26 cellular contexts compared by ENCODE assay signal in the genomic region with DNA sequence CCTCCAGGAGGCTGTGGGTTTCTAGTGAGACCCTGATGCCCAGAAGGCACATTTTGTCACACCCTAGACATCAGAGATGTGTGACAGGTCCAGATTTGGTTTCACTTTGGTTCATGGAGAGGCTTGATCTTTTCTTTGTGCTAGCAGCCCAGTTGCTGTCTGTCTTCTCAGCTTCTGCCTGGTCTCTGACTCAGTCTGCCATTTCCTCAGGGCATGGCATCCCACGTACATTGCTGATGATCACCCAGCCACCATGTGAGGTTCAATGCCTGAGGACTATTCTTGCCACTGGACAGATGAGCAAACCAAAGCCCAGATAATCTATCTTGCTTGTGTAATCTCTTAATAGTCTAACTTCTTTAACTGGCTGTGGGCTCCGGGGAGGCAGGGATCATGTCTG.
DNase-seq lines count a peak whose midpoint lies in the region; ATAC-seq and TF ChIP-seq lines count a peak whose summit lies in the region.
"Had no signal": no experiment of that assay in that cellular context is flagged by ENCODE, and none has a peak within 500 bp of the region (broad histone marks: within the 10 kb centered on the region; RNA-seq: fewer than 3 reads in every experiment).

No MANE protein-coding gene starts in this region.

- no peak overlapping the region for H3K4me3 ChIP-seq in IMR-90 (ENCODE audit: insufficient read depth, low read depth, low read length)
- H3K4me3 ChIP-seq: colonic mucosa, GM12878, sigmoid colon, transverse colon had no signal

- peaks cover 0 to 14% (median 9%) of the 10 kb centered on the region in 9 donors for H3K9me3 Mint-ChIP-seq in naive thymus-derived CD8-positive, alpha-beta T cell
- H3K9me3 Mint-ChIP-seq: activated CD8-positive, alpha-beta T cell treated with anti-CD3 and anti-CD28 coated beads for 36 hours; activated naive CD4-positive, alpha-beta T cell treated with anti-CD3 and anti-CD28 coated beads for 36 hours had no signal

- peaks cover 0 to 7% (median 0%) of the 10 kb centered on the region in 3 donors for H3K36me3 Mint-ChIP-seq in naive thymus-derived CD8-positive, alpha-beta T cell
- H3K36me3 Mint-ChIP-seq: stimulated activated naive B cell treated with anti-CD40 and anti-IgM and Interleukin-4, amounts not matched to agents 10 μg/mL and 1 μg/mL and 100 μg/mL, for 72 hours had no signal

- H2AK9ac ChIP-seq in IMR-90 (replicated peaks; ENCODE audit: low read depth, low read length, poor library complexity), result no peak overlapping the region

- POLR2A ChIA-PET in IMR-90 (lab: Charles Lee; ENCODE audit: unreplicated experiment), result no interaction called here
- POLR2A ChIA-PET in naive thymus-derived CD8-positive, alpha-beta T cell (lab: Charles Lee), result no interaction called here

- no peak overlapping the region for H2AK5ac ChIP-seq in IMR-90 (ENCODE audit: low read depth, low read length)

- no peaks in the 10 kb centered on the region for H4K20me1 ChIP-seq in IMR-90 (ENCODE audit: insufficient read depth, low read length)

- H4K5ac ChIP-seq in IMR-90 (ENCODE audit: low read depth, low read length), result no peak overlapping the region

- no peak overlapping the region for H3K14ac ChIP-seq in IMR-90 (replicated peaks; ENCODE audit: low read depth, low read length)

- no peak for TF ChIP-seq RAD21 in IMR-90 (IDR thresholded peaks at IDR 0.05; ENCODE audit: low read length)

- in situ Hi-C loops in IMR-90 (cut with MboI; ENCODE audit: low sequenced_read_pairs) (no loop called here), SK-MEL-5 (cut with HindIII; ENCODE audit: low pct_unique_long_range_greater_than_20kb, low sequenced_read_pairs) (no loop called here), G401 (cut with HindIII; ENCODE audit: low sequenced_read_pairs) (no loop called here)

- peaks cover 5 to 27% (median 10%) of the 10 kb centered on the region in 5 donors for H3K27me3 Mint-ChIP-seq in naive thymus-derived CD8-positive, alpha-beta T cell

- no peak overlapping the region for H3K18ac ChIP-seq in IMR-90 (ENCODE audit: low read depth, low read length)

- no peak overlapping the region for H3K27ac Mint-ChIP-seq in naive thymus-derived CD8-positive, alpha-beta T cell
- H3K27ac Mint-ChIP-seq: activated CD8-positive, alpha-beta T cell treated with anti-CD3 and anti-CD28 coated beads for 36 hours; activated naive CD4-positive, alpha-beta T cell treated with anti-CD3 and anti-CD28 coated beads for 36 hours; naive thymus-derived CD4-positive, alpha-beta T cell; stimulated activated naive B cell treated with anti-CD40 and anti-IgM and Interleukin-4, amounts not matched to agents 10 μg/mL and 1 μg/mL and 100 μg/mL, for 72 hours; T-cell had no signal

- dilution Hi-C loops in IMR-90 (cut with HindIII; ENCODE audit: low sequenced_read_pairs, unreplicated experiment), result no loop called here

- no peaks in the 10 kb centered on the region for H3K79me1 ChIP-seq in IMR-90 (ENCODE audit: low read depth in 1 of 2, low read length in 2 of 2)

- H3K4me1 ChIP-seq in IMR-90 (ENCODE audit: control insufficient read depth, insufficient read depth, low read length), result no peaks in the 10 kb centered on the region
- no peaks in the 10 kb centered on the region for H3K4me1 ChIP-seq in foreskin keratinocyte
- H3K4me1 ChIP-seq: parathyroid adenoma, sigmoid colon had no signal

- H3K27me3 ChIP-seq in IMR-90 (ENCODE audit: control insufficient read depth, insufficient read depth, low read length) (no peaks in the 10 kb centered on the region; the same call in 1 of the 2 replicates), foreskin keratinocyte (no peaks in the 10 kb centered on the region)
- H3K27me3 ChIP-seq: colonic mucosa, sigmoid colon, transverse colon had no signal

- no peak overlapping the region for H2AFZ ChIP-seq in IMR-90 (replicated peaks; ENCODE audit: low read length, poor library complexity)
- H2AFZ ChIP-seq: parathyroid adenoma had no signal

- H4K8ac ChIP-seq in IMR-90 (ENCODE audit: low read depth in 2 of 2, low read length in 2 of 2), result no peak overlapping the region

- no peak overlapping the region for H2BK15ac ChIP-seq in IMR-90 (ENCODE audit: low read depth, low read length)

- H3K9ac ChIP-seq in IMR-90 (ENCODE audit: low read depth, low read length), result no peak overlapping the region
- H3K9ac ChIP-seq: parathyroid adenoma had no signal

- ATAC-seq in IMR-90 (ENCODE audit: low read depth) (no peak), foreskin keratinocyte (peak; percentile 71), GM21515 (IDR thresholded peaks at IDR 0.05; ENCODE audit: unreplicated experiment) (no peak)
- no peak for ATAC-seq in naive thymus-derived CD8-positive, alpha-beta T cell
- ATAC-seq: activated CD8-positive, alpha-beta T cell treated with anti-CD3 and anti-CD28 coated beads for 36 hours; naive thymus-derived CD4-positive, alpha-beta T cell; stimulated activated naive B cell treated with anti-CD40 and anti-IgM and Interleukin-4, amounts not matched to agents 10 μg/mL and 1 μg/mL and 100 μg/mL, for 72 hours; T-cell had no signal

- CTCF ChIA-PET in IMR-90 (lab: Yijun Ruan, JAX), result no interaction called here

- H3K23ac ChIP-seq in IMR-90 (ENCODE audit: low read depth, low read length), result no peak overlapping the region

- peaks cover 0 to 2% (median 0%) of the 10 kb centered on the region in 4 donors for H3K4me1 Mint-ChIP-seq in naive thymus-derived CD8-positive, alpha-beta T cell
- H3K4me1 Mint-ChIP-seq: naive thymus-derived CD4-positive, alpha-beta T cell; T-cell had no signal

- BruUV-seq in IMR-90 (replicated peaks; lab: Mats Ljungman, UMichigan), result no TSS peak

- H3K4me3 Mint-ChIP-seq in naive thymus-derived CD8-positive, alpha-beta T cell, result no peak overlapping the region
- H3K4me3 Mint-ChIP-seq: activated CD8-positive, alpha-beta T cell treated with anti-CD3 and anti-CD28 coated beads for 36 hours; activated naive CD4-positive, alpha-beta T cell treated with anti-CD3 and anti-CD28 coated beads for 36 hours; naive thymus-derived CD4-positive, alpha-beta T cell; stimulated activated naive B cell treated with anti-CD40 and anti-IgM and Interleukin-4, amounts not matched to agents 10 μg/mL and 1 μg/mL and 100 μg/mL, for 72 hours; T-cell had no signal

- no peak overlapping the region for H2BK120ac ChIP-seq in IMR-90 (ENCODE audit: low read depth, low read length)

- H3K36me3 ChIP-seq in IMR-90 (ENCODE audit: control insufficient read depth, insufficient read depth, low read length), result no peaks in the 10 kb centered on the region
- H3K36me3 ChIP-seq: colonic mucosa, sigmoid colon, transverse colon had no signal

- no peak overlapping the region for H2BK20ac ChIP-seq in IMR-90 (ENCODE audit: low read depth, low read length)

- H3K56ac ChIP-seq in IMR-90 (ENCODE audit: extremely low read depth, insufficient read depth, low read length), result no peak overlapping the region

- H3K4me2 ChIP-seq in IMR-90 (ENCODE audit: low read depth, low read length), result no peak overlapping the region

- no peak overlapping the region for H3K27ac ChIP-seq in IMR-90 (ENCODE audit: insufficient read depth, low read length)
- H3K27ac ChIP-seq in foreskin keratinocyte, result no peak overlapping the region
- H3K27ac ChIP-seq: colonic mucosa, parathyroid adenoma, sigmoid colon, transverse colon had no signal

- no peak overlapping the region for H3K4ac ChIP-seq in IMR-90 (ENCODE audit: low read depth, low read length)

- no peak for TF ChIP-seq POLR2A in IMR-90 (IDR thresholded peaks at IDR 0.05; ENCODE audit: low read depth, low read length)

- DNase-seq in AG08395 (ENCODE audit: low spot score), result peak; percentile 19
- peak; percentile 8 for DNase-seq in IMR-90
- peak; percentile 58 for DNase-seq in SK-MEL-5 (ENCODE audit: low read depth, low spot score)
- DNase-seq in foreskin keratinocyte, result peak; percentile 27 to 61
- DNase-seq in naive thymus-derived CD8-positive, alpha-beta T cell, result no peak
- DNase-seq in activated T-cell treated with anti-CD3 and anti-CD28 coated beads, Interleukin-2, amount 50 U/mL, for 48 hours, result no peak
- no peak for DNase-seq in G401 (ENCODE audit: low spot score)
- DNase-seq: activated CD8-positive, alpha-beta T cell treated with anti-CD3 and anti-CD28 coated beads for 36 hours; activated naive CD4-positive, alpha-beta T cell treated with anti-CD3 and anti-CD28 coated beads for 36 hours; activated T-cell treated with anti-CD3 and anti-CD28 coated beads, Interleukin-2, amount 50 U/mL, for 1 hour; C1 segment of cervical spinal cord; colonic mucosa; GDM1; hypothalamus; MV-4-11; naive thymus-derived CD4-positive, alpha-beta T cell; NCI-H2081 treated with DMSO at 0.1 percent for 48 hours; NCI-H510A treated with DMSO at 0.1 percent for 48 hours; SHP77; sigmoid colon; stimulated activated naive B cell treated with anti-CD40 and anti-IgM and Interleukin-4, amounts not matched to agents 10 μg/mL and 1 μg/mL and 100 μg/mL, for 72 hours; T-cell; transverse colon had no signal

- TF ChIP-seq CTCF in IMR-90 (conservative IDR thresholded peaks at IDR 0.05; ENCODE audit: low read depth, low read length) (no peak), foreskin keratinocyte (conservative IDR thresholded peaks at IDR 0.05) (no peak)

- H3K9me1 ChIP-seq in IMR-90 (ENCODE audit: insufficient read depth, low read length), result no peaks in the 10 kb centered on the region

- H4K91ac ChIP-seq in IMR-90 (ENCODE audit: insufficient read depth, low read depth, low read length), result no peak overlapping the region

- H2BK5ac ChIP-seq in IMR-90 (ENCODE audit: low read depth, low read length, poor library complexity, severe bottlenecking), result no peak overlapping the region

- intact Hi-C loops in IMR-90 (cut with micrococcal nuclease), result no loop called here

- H3K9me3 ChIP-seq in IMR-90 (ENCODE audit: control insufficient read depth, insufficient read depth, low read length), result no peaks in the 10 kb centered on the region
- H3K9me3 ChIP-seq: colonic mucosa, transverse colon had no signal

- WGBS in IMR-90 (ENCODE audit: extremely low coverage in 2 of 2, insufficient read length in 1 of 2), 2 experiments, result no CpG with 5 or more reads among the region's 2 CpGs

TF ChIP-seq in IMR-90, 13 proteins besides CTCF, POLR2A, EP300 and RAD21 (continues in another document):
- TF ChIP-seq RFX5 (IDR thresholded peaks at IDR 0.05; ENCODE audit: low read depth, low read length) (no peak), MAZ (IDR thresholded peaks at IDR 0.05; ENCODE audit: borderline replicate concordance, low read depth, low read length) (no peak), CEBPB (IDR thresholded peaks at IDR 0.05; ENCODE audit: low read depth, low read length) (no peak), RCOR1 (IDR thresholded peaks at IDR 0.05; ENCODE audit: insufficient replicate concordance, low read length) (no peak), MXI1 (IDR thresholded peaks at IDR 0.05; ENCODE audit: borderline replicate concordance, low read depth, low read length) (no peak), CHD1 (IDR thresholded peaks at IDR 0.05; ENCODE audit: low read depth, low read length) (no peak)

Comparison
In these comparisons a context has a peak if more than half of its experiments do, and no peak if none do; other contexts are left out.
1. DNase-seq: peak in AG08395 (single experiment), IMR-90 (single experiment), SK-MEL-5 (single experiment) and foreskin keratinocyte (2 of 2); none in naive thymus-derived CD8-positive, alpha-beta T cell (0 of 10), activated T-cell treated with anti-CD3 and anti-CD28 coated beads, Interleukin-2, amount 50 U/mL, for 48 hours (0 of 2) and G401 (single experiment).